ENCODE assay signal across 1 cellular context in the genomic region with DNA sequence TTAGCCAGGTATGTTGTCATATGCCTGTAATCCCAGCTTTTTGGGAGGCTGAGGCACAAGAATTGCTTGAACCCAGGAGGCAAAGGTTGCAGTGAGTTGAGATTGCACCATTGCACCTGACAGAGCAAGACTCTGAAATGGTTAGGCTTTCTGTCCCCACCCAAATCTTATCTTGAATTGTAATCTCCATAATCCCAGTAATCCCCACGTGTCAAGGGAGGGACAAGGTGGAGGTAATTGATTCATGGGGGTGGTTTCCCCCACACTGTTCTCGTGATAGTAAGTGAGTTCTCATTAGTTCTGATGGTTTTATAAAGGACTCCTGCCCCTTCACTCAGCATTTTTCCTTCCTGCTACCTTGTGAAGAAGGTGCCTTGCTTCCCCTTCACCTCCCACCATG.
TF ChIP-seq lines count a peak whose summit lies in the region.

No MANE protein-coding gene starts in this region.

TF ChIP-seq in K562, 482 proteins besides CTCF, POLR2A, EP300 and RAD21 (continued from another document):
- TF ChIP-seq ZNF124 (CRISPR knock-in tag; IDR thresholded peaks at IDR 0.05) = no peak
- TF ChIP-seq PML (IDR thresholded peaks at IDR 0.05; ENCODE audit: low read length) = no peak
- no peak for TF ChIP-seq ZNF253 (CRISPR knock-in tag; conservative IDR thresholded peaks at IDR 0.05)
- no peak for TF ChIP-seq NFXL1 (CRISPR knock-in tag; IDR thresholded peaks at IDR 0.05)
- TF ChIP-seq ZNF830 (CRISPR knock-in tag; IDR thresholded peaks at IDR 0.05) = 0 out of 2 replicates have a peak, but pooled peaks have one; percentile 51
- peak in 1 of 2 experiments; percentile 16; a peak in 1 of 4 replicates for TF ChIP-seq RCOR1 (IDR thresholded peaks at IDR 0.05; ENCODE audit: borderline replicate concordance in 1 of 2, low read depth in 2 of 2, low read length in 2 of 2)
- TF ChIP-seq TFAM (CRISPR knock-in tag; conservative IDR thresholded peaks at IDR 0.05) = no peak
- TF ChIP-seq CBFB (CRISPR knock-in tag; IDR thresholded peaks at IDR 0.05) = no peak
- TF ChIP-seq EHMT2 (IDR thresholded peaks at IDR 0.05) = no peak
- TF ChIP-seq FOXK2 (conservative IDR thresholded peaks at IDR 0.05 in 1 of 2, IDR thresholded peaks at IDR 0.05 in 1 of 2; ENCODE audit: low read depth in 2 of 2) = 0 out of 4 replicates have a peak, but pooled peaks of 1 of the 2 experiments have one; percentile 19
- TF ChIP-seq, protein P1, sequence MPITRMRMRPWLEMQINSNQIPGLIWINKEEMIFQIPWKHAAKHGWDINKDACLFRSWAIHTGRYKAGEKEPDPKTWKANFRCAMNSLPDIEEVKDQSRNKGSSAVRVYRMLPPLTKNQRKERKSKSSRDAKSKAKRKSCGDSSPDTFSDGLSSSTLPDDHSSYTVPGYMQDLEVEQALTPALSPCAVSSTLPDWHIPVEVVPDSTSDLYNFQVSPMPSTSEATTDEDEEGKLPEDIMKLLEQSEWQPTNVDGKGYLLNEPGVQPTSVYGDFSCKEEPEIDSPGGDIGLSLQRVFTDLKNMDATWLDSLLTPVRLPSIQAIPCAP (CRISPR knock-in tag; IDR thresholded peaks at IDR 0.05; ENCODE audit: borderline replicate concordance) = no peak
- TF ChIP-seq MEIS2 (IDR thresholded peaks at IDR 0.05; ENCODE audit: partially characterized antibody) = peak; percentile 48
- TF ChIP-seq CCAR2 (IDR thresholded peaks at IDR 0.05; ENCODE audit: low read depth, low read length) = no peak
- 0 out of 2 replicates have a peak, but pooled peaks have one; percentile 43 for TF ChIP-seq GATA2 (CRISPR knock-in tag; IDR thresholded peaks at IDR 0.05)
- TF ChIP-seq ZNF780A (CRISPR knock-in tag; IDR thresholded peaks at IDR 0.05) = no peak
- TF ChIP-seq ZNF668 (CRISPR knock-in tag; IDR thresholded peaks at IDR 0.05) = no peak
- no peak for TF ChIP-seq KHSRP (IDR thresholded peaks at IDR 0.05)
- no peak for TF ChIP-seq YY1 (IDR thresholded peaks at IDR 0.05; ENCODE audit: borderline replicate concordance in 1 of 3, control insufficient read depth in 1 of 3, extremely low read depth in 1 of 3, insufficient read depth in 3 of 3, insufficient read length in 1 of 3, insufficient replicate concordance in 2 of 3, low read depth in 1 of 3, low read length in 2 of 3)
- TF ChIP-seq ZNF274 (IDR thresholded peaks at IDR 0.05; ENCODE audit: borderline replicate concordance, low read depth, low read length) = no peak
- TF ChIP-seq, protein P2, sequence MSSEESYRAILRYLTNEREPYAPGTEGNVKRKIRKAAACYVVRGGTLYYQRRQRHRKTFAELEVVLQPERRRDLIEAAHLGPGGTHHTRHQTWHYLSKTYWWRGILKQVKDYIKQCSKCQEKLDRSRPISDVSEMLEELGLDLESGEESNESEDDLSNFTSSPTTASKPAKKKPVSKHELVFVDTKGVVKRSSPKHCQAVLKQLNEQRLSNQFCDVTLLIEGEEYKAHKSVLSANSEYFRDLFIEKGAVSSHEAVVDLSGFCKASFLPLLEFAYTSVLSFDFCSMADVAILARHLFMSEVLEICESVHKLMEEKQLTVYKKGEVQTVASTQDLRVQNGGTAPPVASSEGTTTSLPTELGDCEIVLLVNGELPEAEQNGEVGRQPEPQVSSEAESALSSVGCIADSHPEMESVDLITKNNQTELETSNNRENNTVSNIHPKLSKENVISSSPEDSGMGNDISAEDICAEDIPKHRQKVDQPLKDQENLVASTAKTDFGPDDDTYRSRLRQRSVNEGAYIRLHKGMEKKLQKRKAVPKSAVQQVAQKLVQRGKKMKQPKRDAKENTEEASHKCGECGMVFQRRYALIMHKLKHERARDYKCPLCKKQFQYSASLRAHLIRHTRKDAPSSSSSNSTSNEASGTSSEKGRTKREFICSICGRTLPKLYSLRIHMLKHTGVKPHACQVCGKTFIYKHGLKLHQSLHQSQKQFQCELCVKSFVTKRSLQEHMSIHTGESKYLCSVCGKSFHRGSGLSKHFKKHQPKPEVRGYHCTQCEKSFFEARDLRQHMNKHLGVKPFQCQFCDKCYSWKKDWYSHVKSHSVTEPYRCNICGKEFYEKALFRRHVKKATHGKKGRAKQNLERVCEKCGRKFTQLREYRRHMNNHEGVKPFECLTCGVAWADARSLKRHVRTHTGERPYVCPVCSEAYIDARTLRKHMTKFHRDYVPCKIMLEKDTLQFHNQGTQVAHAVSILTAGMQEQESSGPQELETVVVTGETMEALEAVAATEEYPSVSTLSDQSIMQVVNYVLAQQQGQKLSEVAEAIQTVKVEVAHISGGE (CRISPR knock-in tag; IDR thresholded peaks at IDR 0.05) = no peak
- TF ChIP-seq, protein P3, sequence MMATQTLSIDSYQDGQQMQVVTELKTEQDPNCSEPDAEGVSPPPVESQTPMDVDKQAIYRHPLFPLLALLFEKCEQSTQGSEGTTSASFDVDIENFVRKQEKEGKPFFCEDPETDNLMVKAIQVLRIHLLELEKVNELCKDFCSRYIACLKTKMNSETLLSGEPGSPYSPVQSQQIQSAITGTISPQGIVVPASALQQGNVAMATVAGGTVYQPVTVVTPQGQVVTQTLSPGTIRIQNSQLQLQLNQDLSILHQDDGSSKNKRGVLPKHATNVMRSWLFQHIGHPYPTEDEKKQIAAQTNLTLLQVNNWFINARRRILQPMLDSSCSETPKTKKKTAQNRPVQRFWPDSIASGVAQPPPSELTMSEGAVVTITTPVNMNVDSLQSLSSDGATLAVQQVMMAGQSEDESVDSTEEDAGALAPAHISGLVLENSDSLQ (IDR thresholded peaks at IDR 0.05) = peak; percentile 29
- TF ChIP-seq USF1 (CRISPR knock-in tag; IDR thresholded peaks at IDR 0.05) = peak; percentile 19; the same call in 1 of the 2 replicates
- TF ChIP-seq ZNF316 (IDR thresholded peaks at IDR 0.05) = no peak
- 0 out of 2 replicates have a peak, but pooled peaks have one; percentile 31 for TF ChIP-seq ZNF583 (CRISPR knock-in tag; IDR thresholded peaks at IDR 0.05)
- TF ChIP-seq ZNF239 (CRISPR knock-in tag; IDR thresholded peaks at IDR 0.05) = no peak
- no peak for TF ChIP-seq ZC3H4 (CRISPR knock-in tag; IDR thresholded peaks at IDR 0.05; ENCODE audit: borderline replicate concordance)
- peak; percentile 57 to 67; a peak in 3 of 4 replicates for TF ChIP-seq TRIM24 (IDR thresholded peaks at IDR 0.05)
- 0 out of 2 replicates have a peak, but pooled peaks have one; percentile 36 for TF ChIP-seq BACH1 (tag; IDR thresholded peaks at IDR 0.05)
- TF ChIP-seq DPF2 (IDR thresholded peaks at IDR 0.05) = peak; percentile 20; the same call in 1 of the 2 replicates
- peak; percentile 84 for TF ChIP-seq CC2D1A (IDR thresholded peaks at IDR 0.05)
- TF ChIP-seq BMI1 (IDR thresholded peaks at IDR 0.05; ENCODE audit: low read length) = no peak
- TF ChIP-seq ADNP (tag; IDR thresholded peaks at IDR 0.05) = 0 out of 2 replicates have a peak, but pooled peaks have one; percentile 3
- no peak for TF ChIP-seq ZBTB34 (CRISPR knock-in tag; IDR thresholded peaks at IDR 0.05)
- no peak for TF ChIP-seq CBX3 (IDR thresholded peaks at IDR 0.05; ENCODE audit: borderline replicate concordance in 1 of 2, low read length in 2 of 2)
- no peak for TF ChIP-seq PHF8 (IDR thresholded peaks at IDR 0.05; ENCODE audit: borderline replicate concordance, low read length)
- TF ChIP-seq BRD9 (IDR thresholded peaks at IDR 0.05; ENCODE audit: low read depth, partially characterized antibody) = no peak
- no peak for TF ChIP-seq GTF3C2 (IDR thresholded peaks at IDR 0.05; ENCODE audit: borderline replicate concordance, extremely low read depth, insufficient read length)
- TF ChIP-seq ZFP30 (CRISPR knock-in tag; IDR thresholded peaks at IDR 0.05; ENCODE audit: borderline replicate concordance) = no peak
- TF ChIP-seq CXXC5 (CRISPR knock-in tag; IDR thresholded peaks at IDR 0.05) = peak; percentile 60; the same call in 1 of the 2 replicates
- no peak for TF ChIP-seq ZNF384 (IDR thresholded peaks at IDR 0.05; ENCODE audit: low read depth, low read length)
- no peak for TF ChIP-seq DDX20 (tag; IDR thresholded peaks at IDR 0.05; ENCODE audit: low read depth)
- peak; percentile 35; the same call in 1 of the 2 replicates for TF ChIP-seq CEBPG (CRISPR knock-in tag; IDR thresholded peaks at IDR 0.05)
- TF ChIP-seq CEBPG (tag; conservative IDR thresholded peaks at IDR 0.05 in 1 of 2, IDR thresholded peaks at IDR 0.05 in 1 of 2) = peak; percentile 11 to 14; a peak in 1 of 4 replicates
- TF ChIP-seq, protein P4, sequence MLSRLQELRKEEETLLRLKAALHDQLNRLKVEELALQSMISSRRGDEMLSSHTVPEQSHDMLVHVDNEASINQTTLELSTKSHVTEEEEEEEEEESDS (CRISPR knock-in tag; IDR thresholded peaks at IDR 0.05) = no peak
- TF ChIP-seq ZNF766 (CRISPR knock-in tag; conservative IDR thresholded peaks at IDR 0.05) = no peak; the same call in 1 of the 2 replicates
- no peak for TF ChIP-seq NCOA2 (IDR thresholded peaks at IDR 0.05; ENCODE audit: partially characterized antibody in 2 of 2)
- peak; percentile 45; the same call in 1 of the 2 replicates for TF ChIP-seq CBFA2T3 (IDR thresholded peaks at IDR 0.05)
- TF ChIP-seq MTA1 (IDR thresholded peaks at IDR 0.05; ENCODE audit: borderline replicate concordance) = no peak
- no peak for TF ChIP-seq PBX2 (CRISPR knock-in tag; IDR thresholded peaks at IDR 0.05; ENCODE audit: low read depth)
- TF ChIP-seq PBX2 (tag; conservative IDR thresholded peaks at IDR 0.05; ENCODE audit: low read depth) = no peak
- no peak for TF ChIP-seq ATF6 (CRISPR knock-in tag; IDR thresholded peaks at IDR 0.05)
